ENCODE assay signal across 31 cellular contexts in the genomic region with DNA sequence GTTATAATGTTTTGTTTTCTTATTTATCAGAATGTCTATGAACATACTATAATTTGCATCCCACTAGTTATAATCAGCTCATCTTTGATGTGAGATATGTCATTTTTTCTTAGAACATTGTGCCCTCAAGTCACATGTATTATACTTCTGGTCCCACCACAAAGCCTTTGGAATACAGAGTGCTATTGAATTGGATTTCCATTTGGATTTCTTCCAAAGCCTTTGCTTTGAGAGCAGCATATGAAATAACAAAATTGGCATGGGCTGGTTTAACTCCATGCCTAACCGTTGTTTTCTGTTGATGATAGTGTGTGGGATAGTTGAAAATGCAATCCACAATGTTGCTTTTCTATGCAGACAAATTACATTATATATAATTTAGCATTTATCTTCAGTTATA.
"Had no signal": no experiment of that assay in that cellular context is flagged by ENCODE, and none has a peak within 500 bp of the region (broad histone marks: within the 10 kb centered on the region; RNA-seq: fewer than 3 reads in every experiment).

No MANE protein-coding gene starts in this region.

- ATAC-seq: left colon; left lung; lower lobe of right lung; natural killer cell; right cardiac atrium; sciatic nerve; stimulated activated naive B cell treated with anti-CD40 and anti-IgM and Interleukin-4, amounts not matched to agents 10 μg/mL and 1 μg/mL and 100 μg/mL, for 72 hours; stimulated activated naive CD8-positive, alpha-beta T cell treated with anti-CD3 and anti-CD28 coated beads, Interleukin-15, Interleukin-2, amounts not matched to agents 100 U/mL and 50 U/mL, for 24 hours; upper lobe of right lung had no signal

- H3K36me3 ChIP-seq: left lung, lower lobe of right lung, neural progenitor cell, neutrophil, ovary, stomach, suprapubic skin, thoracic aorta, tibial artery, upper lobe of right lung had no signal

- H3K4me2 ChIP-seq: neural progenitor cell had no signal

- H3K9me3 ChIP-seq: left lung, lower lobe of right lung, neutrophil, ovary, stomach, suprapubic skin, thoracic aorta, tibial artery, upper lobe of right lung had no signal

- H3K27ac ChIP-seq: left lung, lower lobe of right lung, neural progenitor cell, neutrophil, ovary, skin epidermis, stomach, suprapubic skin, thoracic aorta, tibial artery, upper lobe of right lung had no signal

- H2AFZ ChIP-seq: neural progenitor cell had no signal

- H3K4me3 ChIP-seq: left lung, lower lobe of right lung, neural progenitor cell, ovary, skin epidermis, stomach, suprapubic skin, thoracic aorta, tibial artery, upper lobe of right lung had no signal

- DNase-seq: hypothalamus; immature natural killer cell; kidney; left colon; left lung; lower lobe of right lung; mammary epithelial cell; mesenchymal stem cell; naive B cell; natural killer cell; nephron progenitor cell; occipital lobe; ovary; retina; right cardiac atrium; stimulated activated CD4-positive, alpha-beta T cell treated with anti-CD3 and anti-CD28 coated beads, Interleukin-12 subunit alpha, Interleukin-12 subunit beta, amount 100 ng/mL, for 4 hours; stimulated activated CD4-positive, alpha-beta T cell treated with anti-CD3 and anti-CD28 coated beads, Interleukin-15, amount 100 ng/mL, for 24 hours; stimulated activated CD4-positive, alpha-beta T cell treated with anti-CD3 and anti-CD28 coated beads, Interleukin-2, amount 100 ng/mL, for 24 hours; stimulated activated CD4-positive, alpha-beta T cell treated with anti-CD3 and anti-CD28 coated beads, Interleukin-4, amount 100 ng/mL, for 1 hour; stimulated activated naive B cell treated with anti-CD40 and anti-IgM and Interleukin-4, amounts not matched to agents 10 μg/mL and 1 μg/mL and 100 μg/mL, for 72 hours; stimulated activated naive CD8-positive, alpha-beta T cell treated with anti-CD3 and anti-CD28 coated beads, Interleukin-15, Interleukin-2, amounts not matched to agents 100 U/mL and 50 U/mL, for 24 hours; stomach; tibial artery; trophoblast cell; upper lobe of right lung had no signal

- H3K27me3 ChIP-seq: left lung, neural progenitor cell, neutrophil, ovary, stomach, suprapubic skin, tibial artery, upper lobe of right lung had no signal

- H3K4me1 ChIP-seq: left lung, lower lobe of right lung, neural progenitor cell, stomach, suprapubic skin, tibial artery, upper lobe of right lung had no signal
